1 cellular context compared by ENCODE assay signal in genomic region chr11:70390904-70391303, GRCh38. TPM values are rescaled to one million over a fixed set of nuclear protein-coding genes. Genes with fewer than 3 reads are reported as not detected.
"Had no signal": no experiment of that assay in that cellular context is flagged by ENCODE, and none has a peak within 500 bp of the region (broad histone marks: within the 10 kb centered on the region; RNA-seq: fewer than 3 reads in every experiment).

No MANE protein-coding gene starts in this region.

RNA-seq across cellular contexts. Expression of gene CTTN, which starts 7.4 kb away (rescaled TPM):
- polyA plus RNA-seq: naive thymus-derived CD8-positive, alpha-beta T cell had no signal
